8 cellular contexts compared by ENCODE assay signal in genomic region chr4:108619372-108620100, GRCh38. TPM values are rescaled to one million over a fixed set of nuclear protein-coding genes. Genes with fewer than 3 reads are reported as not detected.
DNase-seq lines count a peak whose midpoint lies in the region; ATAC-seq, FAIRE-seq and TF ChIP-seq lines count a peak whose summit lies in the region.

No MANE protein-coding gene starts in this region.

- no peak overlapping the region for H3K9ac ChIP-seq in endothelial cell of umbilical vein (replicated peaks; ENCODE audit: extremely low read depth, insufficient read depth, low read length)
- H3K9ac ChIP-seq in trophoblast cell (ENCODE audit: low read length) = no peak overlapping the region

- no peak overlapping the region for H3K14ac ChIP-seq in trophoblast cell (ENCODE audit: low read length)

- H3K79me1 ChIP-seq in trophoblast cell (ENCODE audit: low read length) = peaks cover 5% of the 10 kb centered on the region

- BruUV-seq in endothelial cell of umbilical vein (replicated peaks; lab: Mats Ljungman, UMichigan) = no TSS peak

- FAIRE-seq in GM12891 (lab: Jason Lieb, UNC) = no peak
- FAIRE-seq in endothelial cell of umbilical vein (lab: Jason Lieb, UNC) = no peak

- H3K23ac ChIP-seq in trophoblast cell (ENCODE audit: low read length) = no peak overlapping the region

- no peak overlapping the region for H2AK5ac ChIP-seq in trophoblast cell (ENCODE audit: low read length)

- no peak overlapping the region for H3K4ac ChIP-seq in trophoblast cell (ENCODE audit: low read depth, low read length)

- H2BK5ac ChIP-seq in trophoblast cell (ENCODE audit: low read depth, low read length, poor library complexity) = no peak overlapping the region

- DNase-seq in GM12891 (ENCODE audit: insufficient read length, low spot score) (no peak), activated B cell treated with CpG ODN at 0.5 μM for 24 hours (no peak), endothelial cell of umbilical vein (ENCODE audit: low read depth, low spot score) (no peak), trophoblast cell (no peak), HT-29 (ENCODE audit: low spot score) (no peak), NCI-H2081 treated with DMSO at 0.1 percent for 48 hours (lab: John Stamatoyannopoulos, UW) (no peak)
- DNase-seq in effector CD8-positive, alpha-beta T cell (lab: John Stamatoyannopoulos, UW) = no peak

- ATAC-seq in HG03025 (IDR thresholded peaks at IDR 0.05; ENCODE audit: low FRiP score, unreplicated experiment) (peak; percentile 7), activated B cell treated with CpG ODN at 0.5 μM for 24 hours (ENCODE audit: low read depth) (peak; percentile 2)

- no CpG with 5 or more reads among the region's 7 CpGs for WGBS in trophoblast cell (ENCODE audit: extremely low coverage, insufficient coverage, insufficient read length)

- peaks cover 23% of the 10 kb centered on the region for H3K4me1 ChIP-seq in endothelial cell of umbilical vein (ENCODE audit: control insufficient read depth, extremely low read depth, insufficient read depth, low read length)
- H3K4me1 ChIP-seq in trophoblast cell (ENCODE audit: control insufficient read depth in 1 of 2, insufficient read depth in 2 of 2, low read length in 2 of 2) = peaks cover 0 to 6% of the 10 kb centered on the region in 2 experiments

- TF ChIP-seq POLR2A in GM12891 (IDR thresholded peaks at IDR 0.05; ENCODE audit: low read depth, low read length) = no peak
- no peak for TF ChIP-seq POLR2A in endothelial cell of umbilical vein (IDR thresholded peaks at IDR 0.05; ENCODE audit: low read depth, low read length)

- H3K79me2 ChIP-seq in endothelial cell of umbilical vein (ENCODE audit: control insufficient read depth, insufficient read depth, low read length) (peaks cover 41% of the 10 kb centered on the region), trophoblast cell (ENCODE audit: control insufficient read depth, insufficient read depth, low read length, poor library complexity) (peaks cover 8% of the 10 kb centered on the region)

- H4K12ac ChIP-seq in trophoblast cell (ENCODE audit: low read depth, low read length) = no peak overlapping the region

- H3K4me2 ChIP-seq in endothelial cell of umbilical vein (ENCODE audit: insufficient read depth, low read length) = peak overlapping the region; percentile 57
- peak overlapping the region; percentile 72 for H3K4me2 ChIP-seq in trophoblast cell (ENCODE audit: low read length)

- peaks cover 50% of the 10 kb centered on the region for H3K4me1 Mint-ChIP-seq in activated B cell treated with CpG ODN at 0.5 μM for 24 hours

- H2AFZ ChIP-seq in endothelial cell of umbilical vein (ENCODE audit: low read depth, low read length) (peak overlapping the region; percentile 85), trophoblast cell (ENCODE audit: insufficient read depth, low read length, poor library complexity) (no peak overlapping the region)

- H3K27ac ChIP-seq in endothelial cell of umbilical vein (ENCODE audit: insufficient read depth, low read depth, low read length) (no peak overlapping the region), trophoblast cell (ENCODE audit: low read depth, low read length) (no peak overlapping the region)

- CTCF ChIA-PET in activated B cell treated with CpG ODN at 0.5 μM for 24 hours (lab: Charles Lee) = no interaction called here
- CTCF ChIA-PET in endothelial cell of umbilical vein (lab: Charles Lee) = interaction anchor here (1.2 to 2.0 kb wide), 3 partner anchors 27 to 47 kb away, joined by 3 to 9 read pairs (median 7); partner anchors contain the start of gene OSTC

- H3K9me1 ChIP-seq in endothelial cell of umbilical vein (replicated peaks; ENCODE audit: control insufficient read depth, extremely low read depth, insufficient read depth, low read length) = no peaks in the 10 kb centered on the region

- H2BK12ac ChIP-seq in trophoblast cell (ENCODE audit: low read length) = no peak overlapping the region

- POLR2A ChIA-PET in activated B cell treated with CpG ODN at 0.5 μM for 24 hours (lab: Charles Lee) = interaction anchor here (0.6 to 3.4 kb wide), 9 partner anchors 9 to 1196 kb away, joined by 3 to 56 read pairs (median 3); partner anchors contain the start of genes CYP2U1, GAR1, OSTC and PAPSS1
- POLR2A ChIA-PET in endothelial cell of umbilical vein (lab: Charles Lee) = interaction anchor here (1.0 to 1.4 kb wide), 3 partner anchors 20 to 31 kb away, joined by 3 to 6 read pairs (median 3); partner anchors contain the start of gene OSTC

- no peak for TF ChIP-seq CTCF in activated B cell treated with CpG ODN at 0.5 μM for 24 hours (IDR thresholded peaks at IDR 0.05)
- TF ChIP-seq CTCF in endothelial cell of umbilical vein (IDR thresholded peaks at IDR 0.05; ENCODE audit: extremely low read depth in 1 of 2, insufficient read depth in 1 of 2, low read depth in 1 of 2, low read length in 2 of 2) = no peak

- dilution Hi-C loops in endothelial cell of umbilical vein (cut with MboI; ENCODE audit: extremely low pct_ligation_motif_present, low sequenced_read_pairs) = no loop called here

- peak overlapping the region; percentile 95 for H3K4me3 Mint-ChIP-seq in activated B cell treated with CpG ODN at 0.5 μM for 24 hours

- no peak overlapping the region for H4K91ac ChIP-seq in trophoblast cell (ENCODE audit: low read depth, low read length)

- no peak overlapping the region for H3K18ac ChIP-seq in trophoblast cell (ENCODE audit: low read length)

- H3K9me3 ChIP-seq in endothelial cell of umbilical vein (replicated peaks; ENCODE audit: control insufficient read depth, insufficient read depth, low read length) = no peaks in the 10 kb centered on the region
- H3K9me3 ChIP-seq in trophoblast cell (ENCODE audit: insufficient read depth, low read depth, low read length) = no peaks in the 10 kb centered on the region

- H4K20me1 ChIP-seq in endothelial cell of umbilical vein (replicated peaks; ENCODE audit: control insufficient read depth, extremely low read depth, insufficient read depth, low read length) = no peaks in the 10 kb centered on the region

- H3K4me3 ChIP-seq in endothelial cell of umbilical vein (replicated peaks in 1 of 3; ENCODE audit: insufficient read depth in 1 of 3, low read depth in 1 of 3, low read length in 3 of 3) (peak overlapping the region in 1 of 3 experiments; percentile 95), trophoblast cell (ENCODE audit: low read depth, low read length) (no peak overlapping the region)

- H3K27ac Mint-ChIP-seq in activated B cell treated with CpG ODN at 0.5 μM for 24 hours = peak overlapping the region; percentile 95

- no peak overlapping the region for H2BK120ac ChIP-seq in trophoblast cell (ENCODE audit: insufficient read depth, low read length, poor library complexity)

- H3K36me3 ChIP-seq in endothelial cell of umbilical vein (ENCODE audit: control insufficient read depth in 2 of 2, extremely low read depth in 1 of 2, insufficient read depth in 2 of 2, low read length in 2 of 2) (peaks cover 6 to 15% of the 10 kb centered on the region in 2 experiments), trophoblast cell (ENCODE audit: control insufficient read depth in 1 of 2, insufficient read depth in 2 of 2, low read length in 2 of 2) (peaks cover 7 to 23% of the 10 kb centered on the region in 2 experiments)

- intact Hi-C loops in activated B cell treated with CpG ODN at 0.5 μM for 24 hours (cut with micrococcal nuclease) (loop anchor here (1.0 to 10.0 kb wide), 8 partner anchors 31 to 1577 kb away; partner anchors contain the start of genes CYP2U1, GAR1, HADH and MCUB), endothelial cell of umbilical vein (cut with micrococcal nuclease) (loop anchor here (1.0 kb wide), 3 partner anchors 27 to 47 kb away; partner anchors contain the start of gene OSTC)

- no peak overlapping the region for H4K8ac ChIP-seq in trophoblast cell (ENCODE audit: low read depth, low read length)

- H3K27me3 ChIP-seq in endothelial cell of umbilical vein (ENCODE audit: control insufficient read depth in 2 of 2, insufficient read depth in 2 of 2, low read length in 2 of 2) (no peaks in the 10 kb centered on the region), trophoblast cell (ENCODE audit: insufficient read depth, low read length) (no peaks in the 10 kb centered on the region)

- peaks cover 42% of the 10 kb centered on the region for H3K36me3 Mint-ChIP-seq in activated B cell treated with CpG ODN at 0.5 μM for 24 hours (ENCODE audit: low read depth)

- H3K27me3 Mint-ChIP-seq in activated B cell treated with CpG ODN at 0.5 μM for 24 hours = no peaks in the 10 kb centered on the region

- H3K9me3 Mint-ChIP-seq in activated B cell treated with CpG ODN at 0.5 μM for 24 hours = peaks cover 4% of the 10 kb centered on the region

TF ChIP-seq in GM12891, 5 proteins besides CTCF, POLR2A, EP300 and RAD21 (continues in another document):
- TF ChIP-seq SPI1 (IDR thresholded peaks at IDR 0.05; ENCODE audit: low read depth, low read length) = peak; percentile 37

TF ChIP-seq in endothelial cell of umbilical vein, 7 proteins besides CTCF, POLR2A, EP300 and RAD21 (continues in another document):
- TF ChIP-seq GATA2 (IDR thresholded peaks at IDR 0.05; ENCODE audit: insufficient read depth, insufficient read length, low read depth, low read length) = no peak

RNA-seq across cellular contexts. Expression of gene RPL34, which starts 0.8 kb away (rescaled TPM):
- polyA plus RNA-seq in GM12891 (2012; ENCODE audit: low read depth, missing spikeins) = 6,677 TPM
- 2,310 and 2,662 TPM in 2 replicates for total RNA-seq in activated B cell treated with CpG ODN at 0.5 μM for 24 hours
- total RNA-seq in endothelial cell of umbilical vein = 1,114 and 1,139 TPM in 2 replicates
- 1,873 and 2,397 TPM in 2 replicates for polyA plus RNA-seq in endothelial cell of umbilical vein
- 2,859 and 3,051 TPM in 2 replicates for polyA plus RNA-seq in endothelial cell of umbilical vein (2011; cell fraction: cytosol; rRNA removed)
- polyA plus RNA-seq in endothelial cell of umbilical vein (2011; cell fraction: nucleus; rRNA removed) = 533 and 652 TPM in 2 replicates
- polyA plus RNA-seq in endothelial cell of umbilical vein (2012) = 2,484 and 2,696 TPM in 2 replicates
- 299 and 394 TPM in 2 replicates for polyA minus RNA-seq in endothelial cell of umbilical vein
- polyA minus RNA-seq in endothelial cell of umbilical vein (2011; cell fraction: cytosol; rRNA and poly(A)+ RNA removed) = 109 TPM
- 99.4 and 112 TPM in 2 replicates for polyA minus RNA-seq in endothelial cell of umbilical vein (2011; cell fraction: nucleus; rRNA and poly(A)+ RNA removed)
- 1,521 and 1,552 TPM in 2 replicates for polyA plus RNA-seq in trophoblast cell (2013)
- total RNA-seq in HT-29 (2014; rRNA removed; shearing (Covaris generic)) = 889 and 987 TPM in 2 replicates

RNA-seq across cellular contexts. Expression of gene OSTC, which starts 30.9 kb away (rescaled TPM):
- 112 TPM for polyA plus RNA-seq in GM12891 (2012; ENCODE audit: low read depth, missing spikeins)
- 56.7 and 60.1 TPM in 2 replicates for total RNA-seq in activated B cell treated with CpG ODN at 0.5 μM for 24 hours
- 196 and 209 TPM in 2 replicates for total RNA-seq in endothelial cell of umbilical vein
- polyA plus RNA-seq in endothelial cell of umbilical vein = 200 and 310 TPM in 2 replicates
- polyA plus RNA-seq in endothelial cell of umbilical vein (2011; cell fraction: cytosol; rRNA removed) = 191 and 192 TPM in 2 replicates
- polyA plus RNA-seq in endothelial cell of umbilical vein (2011; cell fraction: nucleus; rRNA removed) = 73.7 and 75.3 TPM in 2 replicates
- polyA plus RNA-seq in endothelial cell of umbilical vein (2012) = 243 and 289 TPM in 2 replicates
- 162 and 178 TPM in 2 replicates for polyA minus RNA-seq in endothelial cell of umbilical vein
- polyA minus RNA-seq in endothelial cell of umbilical vein (2011; cell fraction: cytosol; rRNA and poly(A)+ RNA removed) = 28.0 TPM
- 32.5 and 49.3 TPM in 2 replicates for polyA minus RNA-seq in endothelial cell of umbilical vein (2011; cell fraction: nucleus; rRNA and poly(A)+ RNA removed)
- polyA plus RNA-seq in trophoblast cell (2013) = 332 and 337 TPM in 2 replicates
- 49.7 and 54.7 TPM in 2 replicates for total RNA-seq in HT-29 (2014; rRNA removed; shearing (Covaris generic))
